Comparison of ENCODE assay signal across 18 cellular contexts in genomic region chr12:59484575-59484974, GRCh38.
DNase-seq lines count a peak whose midpoint lies in the region; ATAC-seq, FAIRE-seq and TF ChIP-seq lines count a peak whose summit lies in the region.
"Had no signal": no experiment of that assay in that cellular context is flagged by ENCODE, and none has a peak within 500 bp of the region (broad histone marks: within the 10 kb centered on the region; RNA-seq: fewer than 3 reads in every experiment).

No MANE protein-coding gene starts in this region.

- H3K27me3 ChIP-seq in pancreas, result no peaks in the 10 kb centered on the region
- H3K27me3 ChIP-seq: transverse colon had no signal

- H3K36me3 ChIP-seq in pancreas, result no peaks in the 10 kb centered on the region
- H3K36me3 ChIP-seq: transverse colon had no signal

- no peaks in the 10 kb centered on the region for H3K4me1 ChIP-seq in pancreas
- H3K4me1 ChIP-seq: transverse colon had no signal

- no peaks in the 10 kb centered on the region for H3K9me3 ChIP-seq in pancreas
- H3K9me3 ChIP-seq: transverse colon had no signal

- DNase-seq in pancreas (no peak), DMS53 (lab: John Stamatoyannopoulos, UW) (no peak), glomerular visceral epithelial cell (ENCODE audit: extremely low spot score) (no peak)
- no peak for DNase-seq in stimulated activated naive CD4-positive, alpha-beta T cell (lab: John Stamatoyannopoulos, UW)
- DNase-seq: activated CD4-positive, CD25-positive, alpha-beta regulatory T cell; activated CD8-positive, alpha-beta memory T cell treated with anti-CD3 and anti-CD28 coated beads, Interleukin-2, amount 50 U/mL, for 48 hours; activated naive CD8-positive, alpha-beta T cell treated with anti-CD3 and anti-CD28 coated beads for 36 hours; central memory CD4-positive, alpha-beta T cell; hypothalamus; NCI-H2081; occipital lobe; stimulated activated CD4-positive, alpha-beta T cell treated with anti-CD3 and anti-CD28 coated beads, Interleukin-15, amount 100 ng/mL, for 24 hours; SW 1271; transverse colon had no signal

- ATAC-seq in GM18909 (IDR thresholded peaks at IDR 0.05; ENCODE audit: poor library complexity, unreplicated experiment) (peak; percentile 78), HG02678 (IDR thresholded peaks at IDR 0.05; ENCODE audit: unreplicated experiment) (peak; percentile 58), HG03565 (IDR thresholded peaks at IDR 0.05; ENCODE audit: unreplicated experiment) (peak; percentile 94), pancreas (no peak)
- ATAC-seq: K562 had no signal

- H3K4me3 ChIP-seq in pancreas, result no peak overlapping the region
- H3K4me3 ChIP-seq: K562, transverse colon had no signal

- FAIRE-seq in pancreas (lab: Jason Lieb, UNC), result peak; percentile 17
- FAIRE-seq: K562 had no signal

- intact Hi-C loops in pancreas (cut with DNase I), result no loop called here

- H3K27ac ChIP-seq in pancreas, result no peak overlapping the region
- H3K27ac ChIP-seq: transverse colon had no signal

- TF ChIP-seq CTCF in pancreas (IDR thresholded peaks at IDR 0.05), result no peak

Comparison
In these comparisons a context has a peak if more than half of its experiments do, and no peak if none do; other contexts are left out.
1. ATAC-seq: peak in GM18909 (single experiment), HG02678 (single experiment) and HG03565 (single experiment); none in pancreas (0 of 4).